In genomic region chr18:26397019-26397418, GRCh38 we compare ENCODE assay signal across 1 cellular context.
TF ChIP-seq lines count a peak whose summit lies in the region.

No MANE protein-coding gene starts in this region.

TF ChIP-seq in GM12878, 131 proteins besides CTCF, POLR2A, EP300 and RAD21 (continued from another document):
- no peak for TF ChIP-seq RUNX3 (IDR thresholded peaks at IDR 0.05; ENCODE audit: low read length)
